Comparison of ENCODE assay signal across 23 cellular contexts in genomic region chr4:86307432-86307831, GRCh38. TPM values are rescaled to one million over a fixed set of nuclear protein-coding genes. Genes with fewer than 3 reads are reported as not detected.
DNase-seq lines count a peak whose midpoint lies in the region; ATAC-seq, FAIRE-seq and TF ChIP-seq lines count a peak whose summit lies in the region.
"Had no signal": no experiment of that assay in that cellular context is flagged by ENCODE, and none has a peak within 500 bp of the region (broad histone marks: within the 10 kb centered on the region; RNA-seq: fewer than 3 reads in every experiment).

No MANE protein-coding gene starts in this region.

- DNase-seq in GM04503 (ENCODE audit: low read depth) (peak; percentile 21), astrocyte (ENCODE audit: low read depth) (peak; percentile 14), fibroblast of peridontal ligament (ENCODE audit: extremely low read depth) (peak; percentile 15), NCI-H2227 (lab: John Stamatoyannopoulos, UW; ENCODE audit: unreplicated experiment) (no peak), D341Med (ENCODE audit: low spot score) (no peak)
- DNase-seq: activated CD8-positive, alpha-beta memory T cell treated with anti-CD3 and anti-CD28 coated beads for 24 hours; activated naive CD4-positive, alpha-beta T cell treated with anti-CD3 and anti-CD28 coated beads for 36 hours; activated T-cell treated with anti-CD3 and anti-CD28 coated beads, Interleukin-2, amount 50 U/mL, for 4 hours; AML-193; COR-L47; effector memory CD8-positive, alpha-beta T cell; immature natural killer cell; NCI-H1105 treated with DMSO at 0.1 percent for 48 hours; NCI-H526; ovary; stimulated activated CD4-positive, alpha-beta T cell treated with anti-CD3 and anti-CD28 coated beads, Interleukin-2, amount 100 ng/mL, for 24 hours; stimulated activated naive CD4-positive, alpha-beta T cell; SW 1271 had no signal

- no peaks in the 10 kb centered on the region for H3K79me2 ChIP-seq in astrocyte (ENCODE audit: insufficient read depth, low read length)

- no peak for ATAC-seq in GM21825 (IDR thresholded peaks at IDR 0.05; ENCODE audit: unreplicated experiment)
- ATAC-seq: activated T-cell treated with anti-CD3 and anti-CD28 coated beads, Interleukin-2, amount 50 U/mL, for 4 hours; effector memory CD8-positive, alpha-beta T cell; HCT116; sciatic nerve had no signal

- no peak overlapping the region for H3K27ac Mint-ChIP-seq in astrocyte (ENCODE audit: unreplicated experiment)
- H3K27ac Mint-ChIP-seq: activated naive CD4-positive, alpha-beta T cell treated with anti-CD3 and anti-CD28 coated beads for 36 hours; effector memory CD8-positive, alpha-beta T cell; immature natural killer cell had no signal

- no peaks in the 10 kb centered on the region for H4K20me1 ChIP-seq in astrocyte (ENCODE audit: insufficient read depth, low read length)

- no peaks in the 10 kb centered on the region for H3K27me3 Mint-ChIP-seq in astrocyte (ENCODE audit: low read depth, unreplicated experiment)
- H3K27me3 Mint-ChIP-seq: effector memory CD8-positive, alpha-beta T cell had no signal

- H3K36me3 Mint-ChIP-seq in astrocyte (ENCODE audit: low read depth, unreplicated experiment): no peaks in the 10 kb centered on the region
- H3K36me3 Mint-ChIP-seq: immature natural killer cell had no signal

- FAIRE-seq in astrocyte (lab: Jason Lieb, UNC): no peak

- H3K36me3 ChIP-seq in astrocyte (ENCODE audit: insufficient read depth, low read length) (no peaks in the 10 kb centered on the region), skeletal muscle satellite cell (ENCODE audit: insufficient read depth, low read length) (no peaks in the 10 kb centered on the region)
- H3K36me3 ChIP-seq: ovary, tibial nerve had no signal

- no peaks in the 10 kb centered on the region for H3K9me3 ChIP-seq in astrocyte (ENCODE audit: insufficient read depth, low read depth, low read length)
- H3K9me3 ChIP-seq in skeletal muscle satellite cell (replicated peaks; ENCODE audit: low read length): no peaks in the 10 kb centered on the region
- H3K9me3 ChIP-seq: ovary had no signal

- H3K4me2 ChIP-seq in astrocyte (ENCODE audit: low read length): no peak overlapping the region
- peak overlapping the region; percentile 41 for H3K4me2 ChIP-seq in skeletal muscle satellite cell (ENCODE audit: low read length)

- no peaks in the 10 kb centered on the region for H3K4me1 ChIP-seq in astrocyte (ENCODE audit: insufficient read depth, low read length)
- H3K4me1 ChIP-seq in skeletal muscle satellite cell (ENCODE audit: control insufficient read depth, insufficient read depth, low read length): peaks cover 14% of the 10 kb centered on the region

- peaks cover 9% of the 10 kb centered on the region for H3K4me1 Mint-ChIP-seq in astrocyte (ENCODE audit: low read depth, unreplicated experiment)
- H3K4me1 Mint-ChIP-seq: immature natural killer cell had no signal

- H3K9ac ChIP-seq in astrocyte (ENCODE audit: low read length) (no peak overlapping the region), skeletal muscle satellite cell (ENCODE audit: low read depth, low read length) (no peak overlapping the region)

- no peak for TF ChIP-seq CTCF in astrocyte (IDR thresholded peaks at IDR 0.05; ENCODE audit: insufficient read depth, low read depth, low read length)

- H3K9me3 Mint-ChIP-seq in astrocyte (ENCODE audit: unreplicated experiment): peaks cover 8% of the 10 kb centered on the region
- H3K9me3 Mint-ChIP-seq: activated naive CD4-positive, alpha-beta T cell treated with anti-CD3 and anti-CD28 coated beads for 36 hours; activated T-cell treated with anti-CD3 and anti-CD28 coated beads, Interleukin-2, amount 50 U/mL, for 4 hours had no signal

- H2AFZ ChIP-seq in astrocyte (ENCODE audit: low read depth, low read length): no peak overlapping the region

- H3K4me3 ChIP-seq in astrocyte (ENCODE audit: insufficient read depth, low read depth, low read length): no peak overlapping the region
- peak overlapping the region; percentile 1 for H3K4me3 ChIP-seq in skeletal muscle satellite cell (ENCODE audit: low read length)
- H3K4me3 ChIP-seq: ovary, tibial nerve had no signal

- no peak overlapping the region for H3K4me3 Mint-ChIP-seq in astrocyte (ENCODE audit: unreplicated experiment)
- H3K4me3 Mint-ChIP-seq: activated naive CD4-positive, alpha-beta T cell treated with anti-CD3 and anti-CD28 coated beads for 36 hours; activated T-cell treated with anti-CD3 and anti-CD28 coated beads, Interleukin-2, amount 50 U/mL, for 4 hours; effector memory CD8-positive, alpha-beta T cell; immature natural killer cell had no signal

- H3K27ac ChIP-seq in astrocyte (ENCODE audit: low read depth, low read length): no peak overlapping the region
- H3K27ac ChIP-seq: ovary, tibial nerve had no signal

- no peaks in the 10 kb centered on the region for H3K27me3 ChIP-seq in astrocyte (ENCODE audit: insufficient read depth, low read length)
- no peaks in the 10 kb centered on the region for H3K27me3 ChIP-seq in skeletal muscle satellite cell (ENCODE audit: control insufficient read depth, insufficient read depth, low read length)
- H3K27me3 ChIP-seq: ovary, tibial nerve had no signal

RNA-seq across cellular contexts. Expression of gene MAPK10, which starts 52.4 kb away (rescaled TPM):
- 4.6 and 7.5 TPM in 2 replicates for total RNA-seq in astrocyte
- total RNA-seq in skeletal muscle satellite cell (2012; rRNA removed): 1.8 and 2.0 TPM in 2 replicates
- total RNA-seq: activated naive CD4-positive, alpha-beta T cell treated with anti-CD3 and anti-CD28 coated beads for 36 hours had no signal

Comparison
In these comparisons a context has a peak if more than half of its experiments do, and no peak if none do; other contexts are left out.
1. DNase-seq: peak in GM04503 (single experiment), astrocyte (single experiment) and fibroblast of peridontal ligament (single experiment); none in NCI-H2227 (single experiment) and D341Med (single experiment).